In genomic region chr11:1771700-1772099, GRCh38 we compare ENCODE assay signal across 9 cellular contexts. TPM values are rescaled to one million over a fixed set of nuclear protein-coding genes. Genes with fewer than 3 reads are reported as not detected.
A peak's percentile ranks its signal among the peaks of the same experiment; 100 is the strongest.
DNase-seq lines count a peak whose midpoint lies in the region; ATAC-seq and TF ChIP-seq lines count a peak whose summit lies in the region.
"Had no signal": no experiment of that assay in that cellular context is flagged by ENCODE, and none has a peak within 500 bp of the region (broad histone marks: within the 10 kb centered on the region; RNA-seq: fewer than 3 reads in every experiment).

No MANE protein-coding gene starts in this region.

- no peak overlapping the region for H3K4me3 Mint-ChIP-seq in T-helper 1 cell treated with Interleukin-12 subunit alpha and Interleukin-12 subunit beta and Interleukin-4 antibody, amounts not matched to agents 30 μg/mL and 1 μg/mL, for 36 hours
- H3K4me3 Mint-ChIP-seq in T-helper 17 cell = peak overlapping the region; percentile 41
- H3K4me3 Mint-ChIP-seq: WTC11 had no signal

- no peaks in the 10 kb centered on the region for H3K9me3 ChIP-seq in T-helper 17 cell (ENCODE audit: control insufficient read depth, low read length, poor library complexity, severe bottlenecking)

- peaks cover 3% of the 10 kb centered on the region for H3K27me3 Mint-ChIP-seq in T-helper 1 cell treated with Interleukin-12 subunit alpha and Interleukin-12 subunit beta and Interleukin-4 antibody, amounts not matched to agents 30 μg/mL and 1 μg/mL, for 36 hours (ENCODE audit: low read depth)
- H3K27me3 Mint-ChIP-seq in T-helper 17 cell = no peaks in the 10 kb centered on the region

- no peak for DNase-seq in T-helper 1 cell
- DNase-seq in T-helper 17 cell = no peak
- peak; percentile 85 for DNase-seq in fibroblast of villous mesenchyme (ENCODE audit: low read depth)
- DNase-seq in KBM-7 = no peak
- no peak for DNase-seq in activated CD8-positive, alpha-beta memory T cell treated with anti-CD3 and anti-CD28 coated beads for 24 hours

- no peaks in the 10 kb centered on the region for H3K9me3 Mint-ChIP-seq in T-helper 1 cell treated with Interleukin-12 subunit alpha and Interleukin-12 subunit beta and Interleukin-4 antibody, amounts not matched to agents 30 μg/mL and 1 μg/mL, for 36 hours

- TF ChIP-seq CTCF in fibroblast of villous mesenchyme (IDR thresholded peaks at IDR 0.05; ENCODE audit: insufficient read depth, low read depth, low read length) = no peak

- peaks cover 31% of the 10 kb centered on the region for H3K4me1 Mint-ChIP-seq in T-helper 1 cell treated with Interleukin-12 subunit alpha and Interleukin-12 subunit beta and Interleukin-4 antibody, amounts not matched to agents 30 μg/mL and 1 μg/mL, for 36 hours (ENCODE audit: low read depth)
- H3K4me1 Mint-ChIP-seq in T-helper 17 cell = peaks cover 27% of the 10 kb centered on the region

- peak overlapping the region; percentile 83 for H3K27ac Mint-ChIP-seq in T-helper 1 cell treated with Interleukin-12 subunit alpha and Interleukin-12 subunit beta and Interleukin-4 antibody, amounts not matched to agents 30 μg/mL and 1 μg/mL, for 36 hours
- no peak overlapping the region for H3K27ac Mint-ChIP-seq in T-helper 17 cell
- H3K27ac Mint-ChIP-seq: WTC11 had no signal

- ATAC-seq in T-helper 17 cell (no peak), GM19455 (IDR thresholded peaks at IDR 0.05; ENCODE audit: unreplicated experiment) (no peak)

- H3K27ac ChIP-seq in skin epidermis = peak overlapping the region in 16 of 21 experiments; percentile 1 to 83 (median 64)

- H3K36me3 Mint-ChIP-seq in T-helper 1 cell treated with Interleukin-12 subunit alpha and Interleukin-12 subunit beta and Interleukin-4 antibody, amounts not matched to agents 30 μg/mL and 1 μg/mL, for 36 hours (ENCODE audit: low read depth) = no peaks in the 10 kb centered on the region
- no peaks in the 10 kb centered on the region for H3K36me3 Mint-ChIP-seq in T-helper 17 cell (ENCODE audit: low read depth)
- H3K36me3 Mint-ChIP-seq: WTC11 had no signal

- in situ Hi-C loops in KBM-7 (cut with MboI; ENCODE audit: low pct_unique_long_range_greater_than_20kb, low sequenced_read_pairs) = no loop called here

- H3K4me3 ChIP-seq in fibroblast of villous mesenchyme (ENCODE audit: low read depth, low read length) (no peak overlapping the region), skin epidermis (no peak overlapping the region)

RNA-seq across cellular contexts. Expression of gene CTSD, which starts 8.0 kb away (rescaled TPM):
- total RNA-seq in T-helper 17 cell (10 to 100 TPM; 79.6 to 83.2 TPM), fibroblast of villous mesenchyme (63.9 and 84.1 TPM in 2 replicates)

RNA-seq across cellular contexts. Expression of gene IFITM10, which starts 21.3 kb away (rescaled TPM):
- total RNA-seq in T-helper 17 cell = under 1 TPM; 0.78 to 0.90 TPM
- 0.32 and 0.43 TPM in 2 replicates for total RNA-seq in fibroblast of villous mesenchyme
